ENCODE assay signal across 8 cellular contexts in genomic region chr7:128829391-128830166, GRCh38. TPM values are rescaled to one million over a fixed set of nuclear protein-coding genes. Genes with fewer than 3 reads are reported as not detected.
DNase-seq lines count a peak whose midpoint lies in the region; ATAC-seq, FAIRE-seq and TF ChIP-seq lines count a peak whose summit lies in the region.

No MANE protein-coding gene starts in this region.

- H3K27ac Mint-ChIP-seq in H9: no peak overlapping the region; a peak in 1 of 7 replicates

- H3K36me3 Mint-ChIP-seq in H9 (ENCODE audit: insufficient read depth in 1 of 3, low read depth in 3 of 3): no peaks in the 10 kb centered on the region

- no peak overlapping the region for H2BK15ac ChIP-seq in H9 (ENCODE audit: low read depth, low read length)

- no peak overlapping the region for H4K5ac ChIP-seq in H9 (ENCODE audit: insufficient read length, low read depth, low read length)

- peaks cover 5% of the 10 kb centered on the region; the same call in 1 of the 2 replicates for H3K4me1 ChIP-seq in H9 (ENCODE audit: insufficient read depth, low read length)
- peaks cover 0 to 68% (median 41%) of the 10 kb centered on the region in 12 donors for H3K4me1 ChIP-seq in heart left ventricle
- no peaks in the 10 kb centered on the region for H3K4me1 ChIP-seq in small intestine (ENCODE audit: control insufficient read depth in 2 of 2, insufficient read depth in 1 of 2, low read depth in 1 of 2, low read length in 1 of 2)

- ATAC-seq in heart left ventricle: no peak
- ATAC-seq in HG02678 (IDR thresholded peaks at IDR 0.05; ENCODE audit: unreplicated experiment): no peak
- no peak for ATAC-seq in HG03045 (IDR thresholded peaks at IDR 0.05; ENCODE audit: unreplicated experiment)
- ATAC-seq in HG03460 (IDR thresholded peaks at IDR 0.05; ENCODE audit: unreplicated experiment): no peak

- H3K9me3 ChIP-seq in H9 (ENCODE audit: control insufficient read depth, low read depth, low read length) (no peaks in the 10 kb centered on the region), heart left ventricle (no peaks in the 10 kb centered on the region), small intestine (ENCODE audit: control insufficient read depth, low read depth) (no peaks in the 10 kb centered on the region)

- H2AK5ac ChIP-seq in H9 (ENCODE audit: insufficient read length, low read length): no peak overlapping the region

- H3K4me1 Mint-ChIP-seq in H9: peaks cover 34 to 53% of the 10 kb centered on the region in 2 experiments

- no peak overlapping the region for H3T11ph ChIP-seq in H9 (ENCODE audit: low read length)

- H3K4me3 Mint-ChIP-seq in H9: peak overlapping the region; percentile 55 to 74

- H3K4me3 ChIP-seq in heart left ventricle (peak overlapping the region in 11 of 12 donors; percentile 17 to 94 (median 80)), skeletal muscle cell (ENCODE audit: low read depth, low read length) (peak overlapping the region; percentile 21), small intestine (ENCODE audit: low read depth in 1 of 2, low read length in 2 of 2) (peak overlapping the region in 1 of 2 donors; percentile 41)

- TF ChIP-seq POLR2A in heart left ventricle (IDR thresholded peaks at IDR 0.05): no peak

- H4K20me1 ChIP-seq in H9 (ENCODE audit: control insufficient read depth, insufficient read depth, insufficient read length): no peaks in the 10 kb centered on the region

- no peak overlapping the region for H3K4ac ChIP-seq in H9 (ENCODE audit: low read depth, low read length)

- no peak overlapping the region for H2BK12ac ChIP-seq in H9 (ENCODE audit: insufficient read length, low read depth, low read length)

- peaks cover 0 to 1% (median 0%) of the 10 kb centered on the region in 9 donors for H3K36me3 ChIP-seq in heart left ventricle
- no peaks in the 10 kb centered on the region for H3K36me3 ChIP-seq in small intestine (ENCODE audit: control insufficient read depth in 2 of 2, insufficient read depth in 2 of 2, low read length in 2 of 2)

- peaks cover 48% of the 10 kb centered on the region for H3K27me3 Mint-ChIP-seq in H9 (ENCODE audit: low read depth)

- no peak overlapping the region for H2BK5ac ChIP-seq in H9 (ENCODE audit: insufficient read length, low read length)

- no peak overlapping the region for H4K91ac ChIP-seq in H9 (ENCODE audit: insufficient read length, low read depth, low read length)

- no peak overlapping the region for H2AFZ ChIP-seq in H9 (ENCODE audit: low read length)

- H3K79me1 ChIP-seq in H9 (ENCODE audit: insufficient read depth, low read depth, low read length, poor library complexity, severe bottlenecking): no peaks in the 10 kb centered on the region

- WGBS in H9 (ENCODE audit: extremely low coverage, insufficient read length, low lambda C conversion rate): no CpG with 5 or more reads among the region's 13 CpGs
- WGBS in heart left ventricle, 4 donors: 12 to 40% (median 18%) methylated on average over 10 to 13 of the region's 13 CpGs
- WGBS in small intestine, 3 donors: 21 to 24% (median 23%) methylated on average over 11 to 13 of the region's 13 CpGs

- H3K4me2 ChIP-seq in H9 (ENCODE audit: insufficient read depth, insufficient read length, low read length): peak overlapping the region; percentile 15

- no peak overlapping the region for H2BK120ac ChIP-seq in H9 (ENCODE audit: low read depth, low read length, poor library complexity, severe bottlenecking)

- TF ChIP-seq CTCF in H9 (conservative IDR thresholded peaks at IDR 0.05) (no peak), heart left ventricle (IDR thresholded peaks at IDR 0.05) (no peak)

- no peaks in the 10 kb centered on the region for H3K9me3 Mint-ChIP-seq in H9

- H3K27me3 ChIP-seq in H9 (ENCODE audit: insufficient read depth, low read length) (peaks cover 11% of the 10 kb centered on the region; the same call in 1 of the 2 replicates), heart left ventricle (peaks cover 0 to 31% (median 0%) of the 10 kb centered on the region in 9 donors), small intestine (ENCODE audit: control insufficient read depth in 2 of 2, insufficient read depth in 2 of 2, low read length in 2 of 2) (peaks cover 0 to 9% of the 10 kb centered on the region in 2 donors)

- FAIRE-seq in small intestine (lab: Jason Lieb, UNC): no peak

- no peak overlapping the region for H3K56ac ChIP-seq in H9 (ENCODE audit: insufficient read length, low read depth, low read length)

- no peaks in the 10 kb centered on the region for H3K79me2 ChIP-seq in H9 (ENCODE audit: insufficient read depth, low read length)

- H3K14ac ChIP-seq in H9 (ENCODE audit: insufficient read depth, low read length): no peak overlapping the region

- no peak overlapping the region for H3K27ac ChIP-seq in H9 (ENCODE audit: insufficient read length, low read depth, low read length)
- peak overlapping the region; percentile 82 to 100 (median 96) for H3K27ac ChIP-seq in heart left ventricle
- H3K27ac ChIP-seq in small intestine (ENCODE audit: low read depth in 1 of 2, low read length in 1 of 2): no peak overlapping the region

- DNase-seq in H9 (no peak), SW480 (ENCODE audit: low spot score) (peak; percentile 26), heart left ventricle (peak in 4 of 5 donors; percentile 59 to 71 (median 64)), skeletal muscle cell (ENCODE audit: low read depth) (no peak), small intestine (no peak)

- no peak overlapping the region for H3K9ac ChIP-seq in H9 (ENCODE audit: extremely low read depth, insufficient read length, low read length)

- intact Hi-C loops in heart left ventricle (cut with DNase I): loop anchor here in 7 of 10 donors (2.0 to 10.0 kb wide), 7 partner anchors 37 to 92 kb away; partner anchors contain the start of genes CCDC136 (in 5 of the 7) and CALU (in 3 of the 7)

- no peak overlapping the region for H2BK20ac ChIP-seq in H9 (ENCODE audit: low read depth, low read length, poor library complexity, severe bottlenecking)

- peaks cover 22% of the 10 kb centered on the region for H3K23me2 ChIP-seq in H9 (ENCODE audit: insufficient read length, low read depth, low read length, poor library complexity, severe bottlenecking)

- no peak overlapping the region for H3K18ac ChIP-seq in H9 (ENCODE audit: insufficient read length, low read depth, low read length)

- no peak overlapping the region for H4K8ac ChIP-seq in H9 (replicated peaks; ENCODE audit: insufficient read length, low read depth, low read length)

- no peak overlapping the region for H3K23ac ChIP-seq in H9 (ENCODE audit: insufficient read length, low read depth, low read length)

RNA-seq across cellular contexts. Expression of gene FLNC, which starts 0.6 kb away (rescaled TPM):
- 12.2 and 12.5 TPM in 2 replicates for total RNA-seq in H9 (2021)
- 1,000 to 10,000 TPM in 6 of 9 donors, 100 to 1,000 TPM in 3; 721 to 3,687 (median 1,170) TPM for total RNA-seq in heart left ventricle
- 1,000 to 10,000 TPM in 1 of 2 donors, 100 to 1,000 TPM in 1; 399 to 1,654 TPM for polyA plus RNA-seq in heart left ventricle
- polyA plus RNA-seq in small intestine: 10 to 100 TPM in 2 of 3 donors, 1 to 10 TPM in 1; 8.1 to 13.0 (median 10.1) TPM

RNA-seq across cellular contexts. Expression of gene ATP6V1F, which starts 33.1 kb away (rescaled TPM):
- total RNA-seq in H9 (2021) (115 and 117 TPM in 2 replicates), heart left ventricle (100 to 1,000 TPM in 7 of 9 donors, 10 to 100 TPM in 2; 91.6 to 165 (median 121) TPM)
- polyA plus RNA-seq in heart left ventricle (100 to 1,000 TPM; 137 to 198 TPM), small intestine (100 to 1,000 TPM; 145 to 239 (median 162) TPM)

RNA-seq across cellular contexts. Expression of gene CCDC136, which starts 37.8 kb away (rescaled TPM):
- total RNA-seq in H9 (2021) (28.7 and 31.1 TPM in 2 replicates), heart left ventricle (10 to 100 TPM in 6 of 9 donors, 1 to 10 TPM in 3; 6.4 to 22.8 (median 10.4) TPM)
- polyA plus RNA-seq in heart left ventricle (10 to 100 TPM in 1 of 2 donors, 1 to 10 TPM in 1; 9.0 to 13.9 TPM), small intestine (1 to 10 TPM in 1 of 3 donors, under 1 TPM in 2; 0.22 to 2.3 (median 0.81) TPM)

RNA-seq across cellular contexts. Expression of gene OPN1SW, which starts 54.0 kb away (rescaled TPM):
- total RNA-seq in H9 (2021): not detected in 2 replicates
- total RNA-seq in heart left ventricle: not detected
- not detected for polyA plus RNA-seq in heart left ventricle
- not detected for polyA plus RNA-seq in small intestine

Comparison
In these comparisons a context has a peak if more than half of its experiments do, and no peak if none do; other contexts are left out.
1. DNase-seq: peak in SW480 (single experiment) and heart left ventricle (4 of 5); none in H9 (single experiment), skeletal muscle cell (single experiment) and small intestine (single experiment).
2. H3K27ac ChIP-seq: peak in heart left ventricle (12 of 12); none in H9 (single experiment) and small intestine (0 of 2).
3. RNA of gene FLNC, which starts 0.6 kb away (total RNA-seq): 721 to 3,687 TPM in heart left ventricle; 12.2 to 12.5 TPM in H9; every median in the first group is over 10 times any median in the second.